1 cellular context compared by ENCODE assay signal in genomic region chr22:42412744-42413220, GRCh38.
A peak's percentile ranks its signal among the peaks of the same experiment; 100 is the strongest.
TF ChIP-seq lines count a peak whose summit lies in the region.

No MANE protein-coding gene starts in this region.

TF ChIP-seq in H1, 55 proteins besides CTCF, POLR2A, EP300 and RAD21 (continued from another document):
- TF ChIP-seq CHD7 (IDR thresholded peaks at IDR 0.05; ENCODE audit: insufficient replicate concordance, low read length): no peak
- TF ChIP-seq SP2 (IDR thresholded peaks at IDR 0.05; ENCODE audit: low read length): no peak
- TF ChIP-seq BRCA1 (IDR thresholded peaks at IDR 0.05; ENCODE audit: low read depth, low read length): no peak
- TF ChIP-seq SIRT6 (IDR thresholded peaks at IDR 0.05; ENCODE audit: low read length): no peak
- no peak for TF ChIP-seq CTBP2 (IDR thresholded peaks at IDR 0.05; ENCODE audit: borderline replicate concordance, insufficient read depth, insufficient read length, low read length)
- TF ChIP-seq YY1 (IDR thresholded peaks at IDR 0.05; ENCODE audit: low read depth, low read length): no peak
- no peak for TF ChIP-seq TAF7 (optimal IDR thresholded peaks at IDR 0.05; ENCODE audit: borderline replicate concordance, low read depth, low read length)
- TF ChIP-seq KDM1A (IDR thresholded peaks at IDR 0.05; ENCODE audit: borderline replicate concordance, low read length): no peak
- TF ChIP-seq GABPA (IDR thresholded peaks at IDR 0.05; ENCODE audit: borderline replicate concordance, insufficient read depth, low read length): no peak
- TF ChIP-seq MAX (IDR thresholded peaks at IDR 0.05): peak; percentile 74
- no peak for TF ChIP-seq GTF2F1 (IDR thresholded peaks at IDR 0.05; ENCODE audit: borderline replicate concordance, low read depth, low read length)
- TF ChIP-seq ATF2 (IDR thresholded peaks at IDR 0.05; ENCODE audit: low read length): no peak
- TF ChIP-seq KDM4A (IDR thresholded peaks at IDR 0.05; ENCODE audit: low read depth, low read length, severe bottlenecking): no peak
- no peak for TF ChIP-seq KDM5A (IDR thresholded peaks at IDR 0.05; ENCODE audit: low read length)
- TF ChIP-seq CHD2 (IDR thresholded peaks at IDR 0.05; ENCODE audit: low read length): no peak
- no peak for TF ChIP-seq PHF8 (conservative IDR thresholded peaks at IDR 0.05; ENCODE audit: low read depth, low read length)
- no peak for TF ChIP-seq TAF1 (IDR thresholded peaks at IDR 0.05; ENCODE audit: low read depth, low read length)
- no peak for TF ChIP-seq SP4 (IDR thresholded peaks at IDR 0.05; ENCODE audit: low read length)
- TF ChIP-seq ASH2L (IDR thresholded peaks at IDR 0.05; ENCODE audit: low read length): peak; percentile 77
- TF ChIP-seq RFX5 (IDR thresholded peaks at IDR 0.05; ENCODE audit: borderline replicate concordance, low read depth, low read length): no peak
- peak; percentile 50; the same call in 1 of the 2 replicates for TF ChIP-seq CREB1 (IDR thresholded peaks at IDR 0.05)
- no peak for TF ChIP-seq USF2 (IDR thresholded peaks at IDR 0.05; ENCODE audit: low read length)
- TF ChIP-seq ATF3 (IDR thresholded peaks at IDR 0.05; ENCODE audit: insufficient read depth, low read depth, low read length): no peak
- TF ChIP-seq TEAD4 (IDR thresholded peaks at IDR 0.05; ENCODE audit: low read depth, low read length): no peak
- TF ChIP-seq POLR2AphosphoS5 (IDR thresholded peaks at IDR 0.05; ENCODE audit: low read depth, low read length): no peak
